Comparison of ENCODE assay signal across 2 cellular contexts in the genomic region with DNA sequence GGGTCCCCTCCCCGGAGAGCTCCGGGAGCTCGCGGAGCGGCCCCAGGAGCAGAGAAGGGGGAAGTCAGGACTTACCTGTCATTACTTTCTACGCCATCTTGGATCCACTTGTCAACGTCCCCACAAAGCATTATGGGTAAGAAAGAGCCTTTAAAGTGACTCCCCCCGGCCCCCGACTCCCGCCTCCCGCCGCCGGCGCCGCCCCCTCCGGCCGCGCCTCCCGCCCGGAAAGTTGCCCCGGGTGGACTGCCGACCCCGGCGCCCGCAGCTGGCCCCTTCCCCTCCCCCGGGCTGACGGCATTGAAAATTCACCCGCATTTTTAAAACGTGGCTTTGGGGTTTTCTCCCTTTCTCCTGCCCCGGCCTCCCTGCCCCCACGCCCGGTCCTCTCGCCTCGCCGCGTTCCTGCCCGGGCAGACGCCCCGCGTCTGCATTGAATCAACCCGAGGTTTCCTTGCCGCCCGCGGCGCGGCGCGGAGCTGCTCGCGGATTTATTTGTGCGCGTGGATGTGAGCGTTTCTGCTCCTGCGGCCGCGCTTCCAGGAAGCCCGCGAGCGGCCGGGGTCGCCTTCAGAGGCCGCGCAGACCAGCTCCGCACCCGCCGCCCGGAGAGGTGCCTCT.
TF ChIP-seq lines count a peak whose summit lies in the region.

A gene with protein sequence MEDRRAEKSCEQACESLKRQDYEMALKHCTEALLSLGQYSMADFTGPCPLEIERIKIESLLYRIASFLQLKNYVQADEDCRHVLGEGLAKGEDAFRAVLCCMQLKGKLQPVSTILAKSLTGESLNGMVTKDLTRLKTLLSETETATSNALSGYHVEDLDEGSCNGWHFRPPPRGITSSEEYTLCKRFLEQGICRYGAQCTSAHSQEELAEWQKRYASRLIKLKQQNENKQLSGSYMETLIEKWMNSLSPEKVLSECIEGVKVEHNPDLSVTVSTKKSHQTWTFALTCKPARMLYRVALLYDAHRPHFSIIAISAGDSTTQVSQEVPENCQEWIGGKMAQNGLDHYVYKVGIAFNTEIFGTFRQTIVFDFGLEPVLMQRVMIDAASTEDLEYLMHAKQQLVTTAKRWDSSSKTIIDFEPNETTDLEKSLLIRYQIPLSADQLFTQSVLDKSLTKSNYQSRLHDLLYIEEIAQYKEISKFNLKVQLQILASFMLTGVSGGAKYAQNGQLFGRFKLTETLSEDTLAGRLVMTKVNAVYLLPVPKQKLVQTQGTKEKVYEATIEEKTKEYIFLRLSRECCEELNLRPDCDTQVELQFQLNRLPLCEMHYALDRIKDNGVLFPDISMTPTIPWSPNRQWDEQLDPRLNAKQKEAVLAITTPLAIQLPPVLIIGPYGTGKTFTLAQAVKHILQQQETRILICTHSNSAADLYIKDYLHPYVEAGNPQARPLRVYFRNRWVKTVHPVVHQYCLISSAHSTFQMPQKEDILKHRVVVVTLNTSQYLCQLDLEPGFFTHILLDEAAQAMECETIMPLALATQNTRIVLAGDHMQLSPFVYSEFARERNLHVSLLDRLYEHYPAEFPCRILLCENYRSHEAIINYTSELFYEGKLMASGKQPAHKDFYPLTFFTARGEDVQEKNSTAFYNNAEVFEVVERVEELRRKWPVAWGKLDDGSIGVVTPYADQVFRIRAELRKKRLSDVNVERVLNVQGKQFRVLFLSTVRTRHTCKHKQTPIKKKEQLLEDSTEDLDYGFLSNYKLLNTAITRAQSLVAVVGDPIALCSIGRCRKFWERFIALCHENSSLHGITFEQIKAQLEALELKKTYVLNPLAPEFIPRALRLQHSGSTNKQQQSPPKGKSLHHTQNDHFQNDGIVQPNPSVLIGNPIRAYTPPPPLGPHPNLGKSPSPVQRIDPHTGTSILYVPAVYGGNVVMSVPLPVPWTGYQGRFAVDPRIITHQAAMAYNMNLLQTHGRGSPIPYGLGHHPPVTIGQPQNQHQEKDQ (N-terminal part only) (minus strand): TSS at position 124 of the 621 bp plus-strand sequence. CDS start 26,392 bp downstream, outside the sequence.

TF ChIP-seq in GM23338, 12 proteins besides CTCF, POLR2A, EP300 and RAD21 (continued from another document):
- TF ChIP-seq, protein P1, sequence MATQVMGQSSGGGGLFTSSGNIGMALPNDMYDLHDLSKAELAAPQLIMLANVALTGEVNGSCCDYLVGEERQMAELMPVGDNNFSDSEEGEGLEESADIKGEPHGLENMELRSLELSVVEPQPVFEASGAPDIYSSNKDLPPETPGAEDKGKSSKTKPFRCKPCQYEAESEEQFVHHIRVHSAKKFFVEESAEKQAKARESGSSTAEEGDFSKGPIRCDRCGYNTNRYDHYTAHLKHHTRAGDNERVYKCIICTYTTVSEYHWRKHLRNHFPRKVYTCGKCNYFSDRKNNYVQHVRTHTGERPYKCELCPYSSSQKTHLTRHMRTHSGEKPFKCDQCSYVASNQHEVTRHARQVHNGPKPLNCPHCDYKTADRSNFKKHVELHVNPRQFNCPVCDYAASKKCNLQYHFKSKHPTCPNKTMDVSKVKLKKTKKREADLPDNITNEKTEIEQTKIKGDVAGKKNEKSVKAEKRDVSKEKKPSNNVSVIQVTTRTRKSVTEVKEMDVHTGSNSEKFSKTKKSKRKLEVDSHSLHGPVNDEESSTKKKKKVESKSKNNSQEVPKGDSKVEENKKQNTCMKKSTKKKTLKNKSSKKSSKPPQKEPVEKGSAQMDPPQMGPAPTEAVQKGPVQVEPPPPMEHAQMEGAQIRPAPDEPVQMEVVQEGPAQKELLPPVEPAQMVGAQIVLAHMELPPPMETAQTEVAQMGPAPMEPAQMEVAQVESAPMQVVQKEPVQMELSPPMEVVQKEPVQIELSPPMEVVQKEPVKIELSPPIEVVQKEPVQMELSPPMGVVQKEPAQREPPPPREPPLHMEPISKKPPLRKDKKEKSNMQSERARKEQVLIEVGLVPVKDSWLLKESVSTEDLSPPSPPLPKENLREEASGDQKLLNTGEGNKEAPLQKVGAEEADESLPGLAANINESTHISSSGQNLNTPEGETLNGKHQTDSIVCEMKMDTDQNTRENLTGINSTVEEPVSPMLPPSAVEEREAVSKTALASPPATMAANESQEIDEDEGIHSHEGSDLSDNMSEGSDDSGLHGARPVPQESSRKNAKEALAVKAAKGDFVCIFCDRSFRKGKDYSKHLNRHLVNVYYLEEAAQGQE (IDR thresholded peaks at IDR 0.05; ENCODE audit: unreplicated experiment), result no peak
TF ChIP-seq in GM23338: peak in this region for 0.

TF ChIP-seq in neural cell, 6 proteins besides CTCF, POLR2A, EP300 and RAD21 (continued from another document):
- TF ChIP-seq, protein P1 (IDR thresholded peaks at IDR 0.05; ENCODE audit: borderline replicate concordance), result no peak
- TF ChIP-seq SMC3 (conservative IDR thresholded peaks at IDR 0.05; ENCODE audit: poor library complexity) (no peak), EZH2 (IDR thresholded peaks at IDR 0.05; ENCODE audit: borderline replicate concordance, insufficient read depth, low read length, poor library complexity, severe bottlenecking) (no peak), MXI1 (conservative IDR thresholded peaks at IDR 0.05; ENCODE audit: poor library complexity, severe bottlenecking) (peak; percentile 82)
